ENCODE assay signal across 1 cellular context in genomic region chr14:105205718-105206208, GRCh38.
TF ChIP-seq lines count a peak whose summit lies in the region.

No MANE protein-coding gene starts in this region.

TF ChIP-seq in GM12878, 131 proteins besides CTCF, POLR2A, EP300 and RAD21:
- TF ChIP-seq ZSCAN29 (IDR thresholded peaks at IDR 0.05) (no peak), TCF3 (IDR thresholded peaks at IDR 0.05; ENCODE audit: borderline replicate concordance, insufficient read depth, low read depth, low read length) (no peak)
